In the genomic region with DNA sequence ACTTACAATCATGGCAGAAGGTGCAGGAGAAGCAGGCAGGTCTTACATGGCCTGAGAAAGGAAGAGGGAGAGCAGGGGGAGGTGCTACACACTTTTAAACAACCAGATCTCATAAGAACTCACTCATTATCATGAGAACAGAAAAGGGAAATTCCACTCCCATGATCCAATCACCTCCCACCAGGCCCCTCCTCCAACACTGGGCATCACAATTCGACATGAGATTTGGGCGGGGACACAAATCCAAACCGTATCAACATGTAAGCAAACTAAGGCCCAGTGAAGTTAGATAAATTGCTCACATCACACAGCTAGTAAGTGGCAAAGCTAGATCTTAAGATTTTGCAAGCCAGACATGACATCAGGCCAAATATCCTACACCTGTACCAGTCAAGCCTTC, we compare ENCODE assay signal across 25 cellular contexts.
"Had no signal": no experiment of that assay in that cellular context is flagged by ENCODE, and none has a peak within 500 bp of the region (broad histone marks: within the 10 kb centered on the region; RNA-seq: fewer than 3 reads in every experiment).

No MANE protein-coding gene starts in this region.

- H3K4me3 Mint-ChIP-seq: activated CD4-positive, alpha-beta T cell treated with anti-CD3 and anti-CD28 coated beads for 36 hours; activated CD8-positive, alpha-beta T cell treated with anti-CD3 and anti-CD28 coated beads, Interleukin-2, amount 10 ng/mL, durations not matched to agents 7 days and 5 days; activated naive CD4-positive, alpha-beta T cell treated with anti-CD3 and anti-CD28 coated beads, Interleukin-2, amount 10 ng/mL, durations not matched to agents 7 days and 5 days; activated naive CD8-positive, alpha-beta T cell treated with anti-CD3 and anti-CD28 coated beads for 36 hours; activated T-cell treated with anti-CD3 and anti-CD28 coated beads, Interleukin-2, amount 50 U/mL, for 24 hours had no signal

- H3K9me3 ChIP-seq: colonic mucosa, Peyer's patch, SJCRH30, SK-N-SH had no signal

- H3K4me2 ChIP-seq: SK-N-SH had no signal

- ATAC-seq: activated CD4-positive, alpha-beta T cell treated with anti-CD3 and anti-CD28 coated beads for 36 hours; activated CD8-positive, alpha-beta T cell treated with anti-CD3 and anti-CD28 coated beads, Interleukin-2, amount 10 ng/mL, durations not matched to agents 7 days and 5 days had no signal

- H3K27me3 ChIP-seq: colonic mucosa, Peyer's patch, SJCRH30 had no signal

- H3K27ac ChIP-seq: colonic mucosa, Peyer's patch, RWPE1, SJCRH30, VCaP had no signal

- H3K4me1 ChIP-seq: colonic mucosa, Peyer's patch, SJCRH30 had no signal

- H3K9ac ChIP-seq: SK-N-SH had no signal

- H3K36me3 ChIP-seq: colonic mucosa, Peyer's patch, SJCRH30 had no signal

- H3K27ac Mint-ChIP-seq: activated CD4-positive, alpha-beta T cell treated with anti-CD3 and anti-CD28 coated beads for 36 hours; activated CD8-positive, alpha-beta T cell treated with anti-CD3 and anti-CD28 coated beads, Interleukin-2, amount 10 ng/mL, durations not matched to agents 7 days and 5 days; activated naive CD4-positive, alpha-beta T cell treated with anti-CD3 and anti-CD28 coated beads, Interleukin-2, amount 10 ng/mL, durations not matched to agents 7 days and 5 days; activated naive CD8-positive, alpha-beta T cell treated with anti-CD3 and anti-CD28 coated beads for 36 hours; activated T-cell treated with anti-CD3 and anti-CD28 coated beads, Interleukin-2, amount 50 U/mL, for 24 hours; activated T-helper 2 cell treated with anti-CD3 and anti-CD28 coated beads, Interferon-gamma antibody, Interleukin-2, Interleukin-4, amounts not matched to agents 10 μg/mL and 5 μg/mL and 100 μg/mL, durations not matched to agents 14 hours and 24 hours and 36 hours had no signal

- H3K4me3 ChIP-seq: colonic mucosa, Peyer's patch, SJCRH30 had no signal

- H3K27me3 Mint-ChIP-seq: activated CD4-positive, alpha-beta T cell treated with anti-CD3 and anti-CD28 coated beads for 36 hours; activated naive CD4-positive, alpha-beta T cell treated with anti-CD3 and anti-CD28 coated beads, Interleukin-2, amount 10 ng/mL, durations not matched to agents 7 days and 5 days; activated naive CD8-positive, alpha-beta T cell treated with anti-CD3 and anti-CD28 coated beads for 36 hours; activated T-cell treated with anti-CD3 and anti-CD28 coated beads, Interleukin-2, amount 50 U/mL, for 24 hours had no signal

- DNase-seq: activated CD4-positive, alpha-beta T cell treated with anti-CD3 and anti-CD28 coated beads for 36 hours; activated CD4-positive, alpha-beta T cell treated with anti-CD3 and anti-CD28 coated beads, Interleukin-2, amount 50 U/mL, for 4 hours; activated CD8-positive, alpha-beta T cell treated with anti-CD3 and anti-CD28 coated beads, Interleukin-2, amount 10 ng/mL, durations not matched to agents 7 days and 5 days; activated gamma-delta T cell treated with Interleukin-2 at 50 U/mL for 16 hours; activated naive CD4-positive, alpha-beta T cell treated with anti-CD3 and anti-CD28 coated beads, Interleukin-2, amount 10 ng/mL, durations not matched to agents 7 days and 5 days; activated naive CD8-positive, alpha-beta T cell treated with anti-CD3 and anti-CD28 coated beads for 36 hours; activated T-cell treated with anti-CD3 and anti-CD28 coated beads, Interleukin-2, amount 50 U/mL, for 24 hours; cerebellar nuclear complex; colonic mucosa; Kasumi-1; NCI-H1048; NCI-H146; NCI-H1930; NCI-H345; NCI-H510A; NCI-H526 treated with DMSO at 0.1 percent for 48 hours; NCI-H82; Peyer's patch; Right ventricle myocardium superior; SJCRH30; SK-N-SH; T1000 had no signal
